In the genomic region with DNA sequence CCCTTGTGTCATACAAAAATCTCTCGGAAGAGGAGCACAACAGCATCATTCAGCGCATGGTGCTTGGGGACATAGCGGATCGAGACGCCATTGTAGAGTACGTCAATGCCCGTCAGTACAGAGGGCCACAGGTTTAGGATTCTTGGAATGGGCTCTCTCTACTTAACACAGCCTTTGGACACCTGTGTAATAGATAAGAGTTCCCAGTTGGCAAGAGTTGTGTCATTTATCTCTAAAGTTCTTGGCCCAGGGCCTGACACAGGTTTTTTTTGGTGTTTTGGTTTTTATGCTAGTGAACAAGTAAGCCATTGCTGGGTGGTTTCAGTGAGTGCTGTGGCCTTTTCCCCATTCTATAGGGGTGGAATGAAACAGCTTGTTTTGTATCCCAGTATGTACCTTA, we compare ENCODE assay signal across 1 cellular context.
TF ChIP-seq lines count a peak whose summit lies in the region.

No MANE protein-coding gene starts in this region.

TF ChIP-seq in HepG2, 621 proteins besides CTCF, POLR2A, EP300 and RAD21 (continued from another document):
- no peak for TF ChIP-seq GRHL1 (CRISPR knock-in tag; conservative IDR thresholded peaks at IDR 0.05)
